Comparison of ENCODE assay signal across 10 cellular contexts in the genomic region with DNA sequence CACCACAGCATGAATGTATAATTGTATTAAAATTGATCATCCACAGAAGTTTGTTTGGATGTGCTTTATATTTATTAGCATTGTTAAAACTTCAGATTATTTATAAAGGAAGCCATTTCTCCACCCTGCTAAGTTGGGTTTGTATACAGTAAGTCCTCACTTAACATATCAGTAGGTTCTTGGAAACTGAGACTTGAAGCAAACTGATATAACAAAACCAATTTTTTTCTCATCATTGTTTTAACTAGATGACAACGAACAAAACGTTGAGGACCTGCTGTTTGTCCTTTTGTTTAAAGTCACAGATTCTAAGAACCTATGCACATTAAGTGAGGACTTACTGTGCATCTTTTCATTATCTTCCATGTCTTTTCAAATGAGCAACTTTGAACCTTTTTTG.
"Had no signal": no experiment of that assay in that cellular context is flagged by ENCODE, and none has a peak within 500 bp of the region (broad histone marks: within the 10 kb centered on the region; RNA-seq: fewer than 3 reads in every experiment).

No MANE protein-coding gene starts in this region.

- H3K27ac ChIP-seq: adrenal gland, transverse colon had no signal

- DNase-seq: activated CD4-positive, alpha-beta T cell treated with anti-CD3 and anti-CD28 coated beads, Interleukin-2, amount 50 U/mL, for 48 hours; activated CD4-positive, CD25-positive, alpha-beta regulatory T cell; activated naive CD4-positive, alpha-beta T cell; adrenal gland; caudate nucleus; hippocampal formation; posterior cingulate gyrus; small intestine; T-helper 2 cell; transverse colon had no signal

- H3K4me3 ChIP-seq: adrenal gland, transverse colon had no signal

- H3K9me3 ChIP-seq: adrenal gland, transverse colon had no signal

- H3K27me3 ChIP-seq: adrenal gland, transverse colon had no signal
